9 cellular contexts compared by ENCODE assay signal in the genomic region with DNA sequence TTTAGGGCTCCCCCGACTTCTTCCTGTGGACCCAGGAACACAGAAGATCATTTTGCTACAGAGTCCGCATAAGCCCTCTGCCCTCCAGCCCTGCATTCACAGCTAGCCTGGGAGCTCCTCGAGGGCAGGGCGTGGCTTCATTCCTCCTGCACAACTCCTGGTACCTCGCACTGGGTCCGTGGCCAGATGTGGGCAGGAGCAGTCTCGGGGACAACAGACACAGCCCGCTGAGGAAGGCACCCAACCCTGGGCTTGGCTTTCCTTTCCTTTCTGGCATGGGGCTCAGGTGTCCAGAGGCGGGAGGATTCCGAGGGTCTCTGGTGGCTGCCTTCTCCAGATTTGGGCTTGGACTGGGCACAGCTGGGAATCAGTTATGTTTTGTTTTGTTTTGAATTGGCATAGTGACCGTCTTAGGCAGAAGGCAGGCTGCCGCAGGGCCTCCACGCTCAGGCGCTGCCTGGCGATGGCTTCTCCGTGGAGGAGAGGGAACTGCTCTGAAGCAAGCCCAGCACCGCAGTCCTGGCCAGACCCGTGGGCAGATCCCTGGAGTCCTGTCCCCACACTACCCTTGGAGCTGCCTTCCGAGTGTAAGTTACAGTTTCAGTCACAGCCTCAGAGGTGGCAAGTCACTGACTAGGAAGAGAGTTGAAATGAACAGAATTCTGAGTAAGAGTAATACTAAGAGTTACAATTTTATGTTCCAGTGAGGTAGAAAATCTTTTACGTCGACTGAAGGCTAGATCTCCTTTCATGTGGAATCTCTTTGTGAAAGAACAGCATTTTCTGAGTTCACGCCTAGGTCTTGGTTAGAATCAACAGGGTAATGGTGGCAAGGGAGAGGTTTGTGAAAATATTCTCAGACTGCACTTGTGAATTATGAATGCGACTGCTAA. TPM values are rescaled to one million over a fixed set of nuclear protein-coding genes. Genes with fewer than 3 reads are reported as not detected.
DNase-seq lines count a peak whose midpoint lies in the region; ATAC-seq and TF ChIP-seq lines count a peak whose summit lies in the region.
"Had no signal": no experiment of that assay in that cellular context is flagged by ENCODE, and none has a peak within 500 bp of the region (broad histone marks: within the 10 kb centered on the region; RNA-seq: fewer than 3 reads in every experiment).

No MANE protein-coding gene starts in this region.

- H3K9me3 ChIP-seq in breast epithelium = no peaks in the 10 kb centered on the region
- H3K9me3 ChIP-seq in naive thymus-derived CD4-positive, alpha-beta T cell (ENCODE audit: control insufficient read depth in 2 of 3, low read length in 3 of 3) = no peaks in the 10 kb centered on the region
- no peaks in the 10 kb centered on the region for H3K9me3 ChIP-seq in suprapubic skin

- 22% methylated on average over 22 of the region's 23 CpGs for WGBS in suprapubic skin

- no peak for TF ChIP-seq CTCF in breast epithelium (IDR thresholded peaks at IDR 0.05)
- no peak for TF ChIP-seq CTCF in suprapubic skin (IDR thresholded peaks at IDR 0.05)

- POLR2A ChIA-PET in activated CD8-positive, alpha-beta T cell treated with anti-CD3 and anti-CD28 coated beads, Interleukin-2, amount 10 ng/mL, durations not matched to agents 7 days and 5 days (lab: Charles Lee) = interaction anchor here (0.7 to 1.3 kb wide), 10 partner anchors 12 to 890 kb away, joined by 3 to 4 read pairs (median 3); partner anchors contain the start of genes AFG3L2, CEP192 and LDLRAD4
- POLR2A ChIA-PET in naive thymus-derived CD4-positive, alpha-beta T cell (lab: Charles Lee) = interaction anchor here (0.8 to 1.8 kb wide), 5 partner anchors 10 to 117 kb away, joined by 3 to 6 read pairs (median 3); no protein-coding TSS in a partner anchor

- H3K27me3 Mint-ChIP-seq in activated CD8-positive, alpha-beta T cell treated with anti-CD3 and anti-CD28 coated beads, Interleukin-2, amount 10 ng/mL, durations not matched to agents 7 days and 5 days (ENCODE audit: low read depth) = no peaks in the 10 kb centered on the region
- peaks cover 0 to 4% (median 0%) of the 10 kb centered on the region in 5 donors for H3K27me3 Mint-ChIP-seq in naive thymus-derived CD4-positive, alpha-beta T cell

- peak overlapping the region; percentile 8 to 59 (median 38) for H3K4me3 ChIP-seq in breast epithelium
- peak overlapping the region; percentile 38 for H3K4me3 ChIP-seq in naive thymus-derived CD4-positive, alpha-beta T cell (ENCODE audit: low read length)
- peak overlapping the region; percentile 32 for H3K4me3 ChIP-seq in suprapubic skin

- peak; percentile 37 for DNase-seq in activated CD8-positive, alpha-beta T cell treated with anti-CD3 and anti-CD28 coated beads, Interleukin-2, amount 10 ng/mL, durations not matched to agents 7 days and 5 days
- peak; percentile 60 to 71 for DNase-seq in breast epithelium (ENCODE audit: low spot score in 2 of 2)
- DNase-seq in naive thymus-derived CD4-positive, alpha-beta T cell = peak in 8 of 9 donors; percentile 29 to 63 (median 50)
- DNase-seq in suprapubic skin (ENCODE audit: low spot score in 2 of 2) = peak in 1 of 2 donors; percentile 84
- DNase-seq in NCI-H1105 (lab: John Stamatoyannopoulos, UW) = no peak
- no peak for DNase-seq in NCI-H2171 treated with DMSO at 0.1 percent for 48 hours (lab: John Stamatoyannopoulos, UW)
- DNase-seq: naive B cell had no signal

- intact Hi-C loops in breast epithelium (cut with DNase I; ENCODE audit: low total_unique reads) = no loop called here
- intact Hi-C loops in naive thymus-derived CD4-positive, alpha-beta T cell (cut with micrococcal nuclease) = loop anchor here (1.0 to 5.0 kb wide), 5 partner anchors 8 to 116 kb away; no protein-coding TSS in a partner anchor

- peak overlapping the region; percentile 92 to 94 for H3K27ac ChIP-seq in breast epithelium
- peak overlapping the region; percentile 62 for H3K27ac ChIP-seq in naive thymus-derived CD4-positive, alpha-beta T cell (ENCODE audit: low read depth, low read length)
- H3K27ac ChIP-seq in suprapubic skin = peak overlapping the region; percentile 68

- CTCF ChIA-PET in activated CD8-positive, alpha-beta T cell treated with anti-CD3 and anti-CD28 coated beads, Interleukin-2, amount 10 ng/mL, durations not matched to agents 7 days and 5 days (lab: Charles Lee) = interaction anchor here (1.2 to 4.9 kb wide), 5 partner anchors 9 to 109 kb away, joined by 3 to 31 read pairs (median 5); partner anchors contain the start of gene LDLRAD4
- CTCF ChIA-PET in naive thymus-derived CD4-positive, alpha-beta T cell (lab: Charles Lee) = interaction anchor here (0.7 kb wide), 1 partner anchor 9 kb away, joined by 3 read pairs; no protein-coding TSS in a partner anchor

- H3K27ac Mint-ChIP-seq in activated CD8-positive, alpha-beta T cell treated with anti-CD3 and anti-CD28 coated beads, Interleukin-2, amount 10 ng/mL, durations not matched to agents 7 days and 5 days = peak overlapping the region; percentile 79
- H3K27ac Mint-ChIP-seq in naive thymus-derived CD4-positive, alpha-beta T cell = peak overlapping the region; percentile 67 to 97 (median 84)

- no peak for TF ChIP-seq POLR2A in breast epithelium (IDR thresholded peaks at IDR 0.05)
- TF ChIP-seq POLR2A in suprapubic skin (IDR thresholded peaks at IDR 0.05) = no peak

- no peak for TF ChIP-seq EP300 in suprapubic skin (IDR thresholded peaks at IDR 0.05)

- H3K4me1 Mint-ChIP-seq in activated CD8-positive, alpha-beta T cell treated with anti-CD3 and anti-CD28 coated beads, Interleukin-2, amount 10 ng/mL, durations not matched to agents 7 days and 5 days (ENCODE audit: low read depth) = peaks cover 57% of the 10 kb centered on the region
- peaks cover 27 to 76% (median 61%) of the 10 kb centered on the region in 7 donors for H3K4me1 Mint-ChIP-seq in naive thymus-derived CD4-positive, alpha-beta T cell

- peaks cover 13 to 38% of the 10 kb centered on the region in 2 donors for H3K4me1 ChIP-seq in breast epithelium
- H3K4me1 ChIP-seq in naive thymus-derived CD4-positive, alpha-beta T cell (ENCODE audit: control insufficient read depth in 2 of 2, insufficient read depth in 2 of 2, low read length in 2 of 2) = peaks cover 0 to 44% of the 10 kb centered on the region in 2 donors
- peaks cover 62% of the 10 kb centered on the region for H3K4me1 ChIP-seq in suprapubic skin

- H3K36me3 Mint-ChIP-seq in activated CD8-positive, alpha-beta T cell treated with anti-CD3 and anti-CD28 coated beads, Interleukin-2, amount 10 ng/mL, durations not matched to agents 7 days and 5 days (ENCODE audit: low read depth) = peaks cover 6% of the 10 kb centered on the region
- peaks cover 1 to 18% (median 8%) of the 10 kb centered on the region in 5 donors for H3K36me3 Mint-ChIP-seq in naive thymus-derived CD4-positive, alpha-beta T cell

- H3K9me3 Mint-ChIP-seq in activated CD8-positive, alpha-beta T cell treated with anti-CD3 and anti-CD28 coated beads, Interleukin-2, amount 10 ng/mL, durations not matched to agents 7 days and 5 days (ENCODE audit: insufficient read depth) = no peaks in the 10 kb centered on the region
- peaks cover 0 to 15% (median 0%) of the 10 kb centered on the region in 11 donors for H3K9me3 Mint-ChIP-seq in naive thymus-derived CD4-positive, alpha-beta T cell
- H3K9me3 Mint-ChIP-seq: naive B cell had no signal

- H3K4me3 Mint-ChIP-seq in activated CD8-positive, alpha-beta T cell treated with anti-CD3 and anti-CD28 coated beads, Interleukin-2, amount 10 ng/mL, durations not matched to agents 7 days and 5 days = peak overlapping the region; percentile 60
- peak overlapping the region; percentile 22 to 82 (median 66) for H3K4me3 Mint-ChIP-seq in naive thymus-derived CD4-positive, alpha-beta T cell
- H3K4me3 Mint-ChIP-seq: naive B cell had no signal

- no peaks in the 10 kb centered on the region for H3K36me3 ChIP-seq in breast epithelium
- H3K36me3 ChIP-seq in naive thymus-derived CD4-positive, alpha-beta T cell (ENCODE audit: control insufficient read depth in 2 of 3, insufficient read depth in 3 of 3, low read length in 3 of 3) = no peaks in the 10 kb centered on the region
- H3K36me3 ChIP-seq in suprapubic skin = no peaks in the 10 kb centered on the region

- ATAC-seq in activated CD8-positive, alpha-beta T cell treated with anti-CD3 and anti-CD28 coated beads, Interleukin-2, amount 10 ng/mL, durations not matched to agents 7 days and 5 days = peak; percentile 60
- peak; percentile 67 for ATAC-seq in naive thymus-derived CD4-positive, alpha-beta T cell
- no peak for ATAC-seq in GM21529 (IDR thresholded peaks at IDR 0.05; ENCODE audit: unreplicated experiment)

- H3K27me3 ChIP-seq in breast epithelium (no peaks in the 10 kb centered on the region), suprapubic skin (no peaks in the 10 kb centered on the region)
- no peaks in the 10 kb centered on the region for H3K27me3 ChIP-seq in naive thymus-derived CD4-positive, alpha-beta T cell (ENCODE audit: control insufficient read depth in 2 of 2, insufficient read depth in 2 of 2, low read length in 2 of 2)

RNA-seq across cellular contexts. Expression of gene LDLRAD4, which starts 47.9 kb away (rescaled TPM):
- total RNA-seq in activated CD8-positive, alpha-beta T cell treated with anti-CD3 and anti-CD28 coated beads, Interleukin-2, amount 10 ng/mL, durations not matched to agents 7 days and 5 days = 10 to 100 TPM; 34.3 to 35.7 TPM
- total RNA-seq in breast epithelium = 10 to 100 TPM; 28.5 to 94.3 (median 42.9) TPM
- total RNA-seq in naive thymus-derived CD4-positive, alpha-beta T cell = 10 to 100 TPM; 33.4 to 84.3 (median 60.1) TPM
- 10 to 100 TPM; 13.0 to 19.5 TPM for polyA plus RNA-seq in naive thymus-derived CD4-positive, alpha-beta T cell
- 10 to 100 TPM; 10.1 to 31.6 (median 15.1) TPM for total RNA-seq in suprapubic skin
- total RNA-seq: G401 had no signal

Comparison
In these comparisons a context has a peak if more than half of its experiments do, and no peak if none do; other contexts are left out.
1. DNase-seq: peak in activated CD8-positive, alpha-beta T cell treated with anti-CD3 and anti-CD28 coated beads, Interleukin-2, amount 10 ng/mL, durations not matched to agents 7 days and 5 days (single experiment), breast epithelium (2 of 2) and naive thymus-derived CD4-positive, alpha-beta T cell (8 of 9); none in NCI-H1105 (single experiment) and NCI-H2171 treated with DMSO at 0.1 percent for 48 hours (single experiment).
2. Peak in every context shown above with its lines, with median percentiles within 50 percentile points of each other: H3K27ac ChIP-seq and H3K4me3 ChIP-seq.